11 cellular contexts compared by ENCODE assay signal in genomic region chr7:103348959-103349358, GRCh38. TPM values are rescaled to one million over a fixed set of nuclear protein-coding genes. Genes with fewer than 3 reads are reported as not detected.
A peak's percentile ranks its signal among the peaks of the same experiment; 100 is the strongest.
DNase-seq lines count a peak whose midpoint lies in the region; ATAC-seq, FAIRE-seq and TF ChIP-seq lines count a peak whose summit lies in the region.
"Had no signal": no experiment of that assay in that cellular context is flagged by ENCODE, and none has a peak within 500 bp of the region (broad histone marks: within the 10 kb centered on the region; RNA-seq: fewer than 3 reads in every experiment).

No MANE protein-coding gene starts in this region.

- no peak for TF ChIP-seq CTCF in AG04450 (IDR thresholded peaks at IDR 0.05; ENCODE audit: low read depth, low read length)
- no peak for TF ChIP-seq CTCF in GM12878 (IDR thresholded peaks at IDR 0.05 in 2 of 3, conservative IDR thresholded peaks at IDR 0.05 in 1 of 3; ENCODE audit: control insufficient read depth in 2 of 3, extremely low read depth in 1 of 3, insufficient read depth in 1 of 3, low read depth in 3 of 3, low read length in 3 of 3)

- RAD21 ChIA-PET in GM12878 (lab: Charles Lee; ENCODE audit: unreplicated experiment) = interaction anchor here (1.0 kb wide), 1 partner anchor 55 kb away, joined by 3 read pairs; no protein-coding TSS in a partner anchor

- no TSS peak for BruUV-seq in GM12878 (replicated peaks; lab: Mats Ljungman, UMichigan)

- in situ Hi-C loops in GM12878 (cut with MboI) = loop anchor here (25.0 kb wide), 1 partner anchor 1738 kb away; no protein-coding TSS in a partner anchor

- WGBS in GM12878 (ENCODE audit: insufficient coverage, insufficient replicate concordance, low lambda C conversion rate, missing lambda C conversion rate) = 18% methylated on average over 2 of the region's 2 CpGs
- WGBS in mesodermal cell (ENCODE audit: insufficient coverage in 2 of 2), 2 experiments = 67% methylated on average over 1 of the region's 2 CpGs; no CpG with 5 or more reads in 1 of the 2 experiments

- H3K9ac ChIP-seq in HUES48 (ENCODE audit: low read depth, low read length) (no peak overlapping the region), GM12878 (ENCODE audit: control insufficient read depth, insufficient read depth, low read length) (peak overlapping the region; percentile 84)

- TF ChIP-seq POLR2A in GM12878 (IDR thresholded peaks at IDR 0.05; ENCODE audit: low read depth, low read length) = no peak

- H3K79me2 ChIP-seq in GM12878 (ENCODE audit: control insufficient read depth, insufficient read depth, low read length) = peaks cover 67% of the 10 kb centered on the region

- DNase-seq in AG04450 (ENCODE audit: low read depth, low spot score) (no peak), GM12878 (ENCODE audit: low read depth, low spot score) (no peak), NCI-H2029 (lab: John Stamatoyannopoulos, UW) (no peak), NCI-H226 (no peak), NCI-H2227 (lab: John Stamatoyannopoulos, UW; ENCODE audit: unreplicated experiment) (no peak)
- DNase-seq: HCEC 1CT; mesendoderm; stimulated activated naive CD4-positive, alpha-beta T cell treated with Interleukin-2 at 50 U/mL for 16 hours had no signal

- peak overlapping the region; percentile 91 for H3K4me3 ChIP-seq in AG04450 (ENCODE audit: low read depth, low read length)
- peak overlapping the region; percentile 99 for H3K4me3 ChIP-seq in HUES48 (ENCODE audit: low read depth, low read length)
- H3K4me3 ChIP-seq in GM12878 = peak overlapping the region; percentile 93
- peak overlapping the region; percentile 87 for H3K4me3 ChIP-seq in mesodermal cell (ENCODE audit: extremely low read depth, insufficient read depth, low read length, poor library complexity, severe bottlenecking)

- H3K9me3 ChIP-seq in AG04450 (ENCODE audit: control insufficient read depth, insufficient read depth, low read length) (no peaks in the 10 kb centered on the region; the same call in 1 of the 2 replicates), HUES48 (ENCODE audit: control insufficient read depth, insufficient read depth, low read length) (no peaks in the 10 kb centered on the region), GM12878 (replicated peaks; ENCODE audit: control insufficient read depth, insufficient read depth, low read length) (no peaks in the 10 kb centered on the region), mesodermal cell (ENCODE audit: control insufficient read depth, low read length) (no peaks in the 10 kb centered on the region)

- H3K4me1 ChIP-seq in HUES48 (ENCODE audit: control insufficient read depth, insufficient read depth, low read length) (peaks cover 9% of the 10 kb centered on the region; the same call in 1 of the 2 replicates), GM12878 (ENCODE audit: control insufficient read depth, insufficient read depth, low read length) (peaks cover 7% of the 10 kb centered on the region), mesodermal cell (ENCODE audit: control insufficient read depth, insufficient read depth, low read length, poor library complexity, severe bottlenecking) (peaks cover 3% of the 10 kb centered on the region)

- no peaks in the 10 kb centered on the region; the same call in 1 of the 2 replicates for H4K20me1 ChIP-seq in GM12878 (ENCODE audit: control insufficient read depth, insufficient read depth)

- intact Hi-C loops in GM12878 (cut with micrococcal nuclease; ENCODE audit: unreplicated experiment) = loop anchor here (10.0 kb wide), 1 partner anchor 204 kb away; the partner anchor contains the start of gene NAPEPLD

- H3K27ac ChIP-seq in AG04450 (ENCODE audit: low read depth, low read length) (no peak overlapping the region), HUES48 (ENCODE audit: low read depth, low read length) (no peak overlapping the region), GM12878 (ENCODE audit: control insufficient read depth, insufficient read depth) (peak overlapping the region; percentile 4; the same call in 1 of the 2 replicates), mesodermal cell (ENCODE audit: low read depth, low read length, severe bottlenecking) (no peak overlapping the region)

- ATAC-seq in GM12878 (no peak), GM18498 (IDR thresholded peaks at IDR 0.05; ENCODE audit: unreplicated experiment) (no peak)

- H3K36me3 ChIP-seq in HUES48 (ENCODE audit: control insufficient read depth, insufficient read depth, low read length) (peaks cover 37% of the 10 kb centered on the region), GM12878 (ENCODE audit: control insufficient read depth in 2 of 2, insufficient read depth in 2 of 2, low read length in 1 of 2) (peaks cover 0 to 4% of the 10 kb centered on the region in 2 experiments; a peak in 1 of 4 replicates), mesodermal cell (ENCODE audit: control insufficient read depth, insufficient read depth, low read length) (peaks cover 23% of the 10 kb centered on the region)

- no peak for TF ChIP-seq RAD21 in GM12878 (IDR thresholded peaks at IDR 0.05; ENCODE audit: insufficient read depth, low read depth, low read length)

- FAIRE-seq in GM12878 (lab: Jason Lieb, UNC) = no peak

- H2AFZ ChIP-seq in GM12878 (ENCODE audit: control insufficient read depth, low read depth, low read length) = no peak overlapping the region

- H3K4me2 ChIP-seq in GM12878 (ENCODE audit: control insufficient read depth, insufficient read depth) = peak overlapping the region; percentile 77

- H3K27me3 ChIP-seq in AG04450 (ENCODE audit: control insufficient read depth, insufficient read depth, low read length) (no peaks in the 10 kb centered on the region), HUES48 (ENCODE audit: control insufficient read depth, insufficient read depth, low read length) (no peaks in the 10 kb centered on the region), GM12878 (replicated peaks in 1 of 2; ENCODE audit: control insufficient read depth in 2 of 2, insufficient read depth in 2 of 2, low read length in 1 of 2) (no peaks in the 10 kb centered on the region)

- TF ChIP-seq EP300 in GM12878 (IDR thresholded peaks at IDR 0.05; ENCODE audit: borderline replicate concordance in 1 of 2, control insufficient read depth in 1 of 2, low read depth in 2 of 2, low read length in 2 of 2) = no peak

- SMC1A ChIA-PET in GM12878 (lab: Charles Lee; ENCODE audit: uncharacterized antibody, unreplicated experiment) = no interaction called here

- CTCF ChIA-PET in AG04450 (lab: Charles Lee) (interaction anchor here (0.6 kb wide), 1 partner anchor 51 kb away, joined by 3 read pairs; the partner anchor contains the start of gene PMPCB), GM12878 (lab: Yijun Ruan, JAX) (no interaction called here)

- POLR2A ChIA-PET in AG04450 (lab: Yijun Ruan, JAX) (no interaction called here), GM12878 (lab: Charles Lee) (no interaction called here)

RNA-seq across cellular contexts. Expression of gene PSMC2, which starts 1.5 kb away (rescaled TPM):
- polyA plus RNA-seq in AG04450 (2011; rRNA removed) (221 and 266 TPM in 2 replicates), GM12878 (2011; rRNA removed) (202 and 260 TPM in 2 replicates), GM12878 (2014; fragmentation: Illumina TruSeq; extraction: Trizol) (238 and 295 TPM in 2 replicates), GM12878 (2014; fragmentation: Nextera tagmentation; extraction: Ambion mirVana) (100 to 1,000 TPM; 330 to 347 TPM), GM12878 (2014; rRNA removed) (124 and 143 TPM in 2 replicates), GM12878 (2016; fragmentation: Nextera tagmentation; extraction: Ambion mirVana) (100 to 1,000 TPM; 247 to 255 TPM)
- polyA minus RNA-seq in AG04450 (2011; rRNA and poly(A)+ RNA removed) = 100 and 137 TPM in 2 replicates
- 33.1 and 40.9 TPM in 2 replicates for total RNA-seq in GM12878 (2013; cell fraction: nucleolus; rRNA removed)
- total RNA-seq in GM12878 (2014; rRNA removed) (117 and 148 TPM in 2 replicates), GM12878 (2014; rRNA removed; fragmentation: Illumina TruSeq; extraction: Trizol) (191 and 201 TPM in 2 replicates), GM12878 (2021) (125 and 129 TPM in 2 replicates)
- 83.2 TPM for polyA plus RNA-seq in GM12878 (2011; ENCODE audit: low read depth)
- 97.4 and 110 TPM in 2 replicates for polyA plus RNA-seq in GM12878 (2011; cell fraction: cytosol; rRNA removed)
- 87.3 and 124 TPM in 2 replicates for polyA plus RNA-seq in GM12878 (2011; cell fraction: nucleus; rRNA removed)
- 108 and 122 TPM in 2 replicates for polyA plus RNA-seq in GM12878 (2012)
- polyA minus RNA-seq in GM12878 (2011; rRNA and poly(A)+ RNA removed) = 82.9 and 111 TPM in 2 replicates
- polyA minus RNA-seq in GM12878 (2011; cell fraction: cytosol; rRNA and poly(A)+ RNA removed) = 33.4 and 43.0 TPM in 2 replicates
- 12.8 and 20.2 TPM in 2 replicates for polyA minus RNA-seq in GM12878 (2011; cell fraction: nucleus; rRNA and poly(A)+ RNA removed)
- polyA plus RNA-seq in mesodermal cell (2013, experiment 1 of 2) = 147 TPM
- 145 TPM for polyA plus RNA-seq in mesodermal cell (2013, experiment 2 of 2)

RNA-seq across cellular contexts. Expression of gene DNAJC2, which starts 4.4 kb away (rescaled TPM):
- polyA plus RNA-seq in AG04450 (2011; rRNA removed) (20.2 and 31.7 TPM in 2 replicates), GM12878 (2011; rRNA removed) (25.7 and 38.3 TPM in 2 replicates), GM12878 (2014; fragmentation: Illumina TruSeq; extraction: Trizol) (54.4 and 77.7 TPM in 2 replicates), GM12878 (2014; fragmentation: Nextera tagmentation; extraction: Ambion mirVana) (10 to 100 TPM; 18.2 to 26.8 TPM), GM12878 (2014; rRNA removed) (25.2 and 27.0 TPM in 2 replicates), GM12878 (2016; fragmentation: Nextera tagmentation; extraction: Ambion mirVana) (10 to 100 TPM; 60.3 to 63.1 TPM)
- polyA minus RNA-seq in AG04450 (2011; rRNA and poly(A)+ RNA removed) = 3.3 and 7.4 TPM in 2 replicates
- total RNA-seq in GM12878 (2013; cell fraction: nucleolus; rRNA removed) = 57.8 and 66.4 TPM in 2 replicates
- total RNA-seq in GM12878 (2014; rRNA removed) (22.9 and 23.7 TPM in 2 replicates), GM12878 (2014; rRNA removed; fragmentation: Illumina TruSeq; extraction: Trizol) (50.4 and 53.8 TPM in 2 replicates), GM12878 (2021) (32.4 and 34.2 TPM in 2 replicates)
- 17.4 TPM for polyA plus RNA-seq in GM12878 (2011; ENCODE audit: low read depth)
- 7.5 and 9.6 TPM in 2 replicates for polyA plus RNA-seq in GM12878 (2011; cell fraction: cytosol; rRNA removed)
- 35.5 and 39.8 TPM in 2 replicates for polyA plus RNA-seq in GM12878 (2011; cell fraction: nucleus; rRNA removed)
- 26.1 and 26.3 TPM in 2 replicates for polyA plus RNA-seq in GM12878 (2012)
- polyA minus RNA-seq in GM12878 (2011; rRNA and poly(A)+ RNA removed) = 6.7 and 11.0 TPM in 2 replicates
- 6.4 and 6.7 TPM in 2 replicates for polyA minus RNA-seq in GM12878 (2011; cell fraction: cytosol; rRNA and poly(A)+ RNA removed)
- 15.4 and 27.6 TPM in 2 replicates for polyA minus RNA-seq in GM12878 (2011; cell fraction: nucleus; rRNA and poly(A)+ RNA removed)
- polyA plus RNA-seq in mesodermal cell (2013, experiment 1 of 2) = 25.2 TPM
- 30.8 TPM for polyA plus RNA-seq in mesodermal cell (2013, experiment 2 of 2)

RNA-seq across cellular contexts. Expression of gene PMPCB, which starts 51.7 kb away (rescaled TPM):
- 77.6 and 91.9 TPM in 2 replicates for polyA plus RNA-seq in AG04450 (2011; rRNA removed)
- 31.5 and 37.7 TPM in 2 replicates for polyA minus RNA-seq in AG04450 (2011; rRNA and poly(A)+ RNA removed)
- total RNA-seq in GM12878 (2013; cell fraction: nucleolus; rRNA removed) = 83.0 and 83.6 TPM in 2 replicates
- total RNA-seq in GM12878 (2014; rRNA removed) = 70.3 and 83.1 TPM in 2 replicates
- 91.0 and 93.3 TPM in 2 replicates for total RNA-seq in GM12878 (2014; rRNA removed; fragmentation: Illumina TruSeq; extraction: Trizol)
- 80.6 and 84.1 TPM in 2 replicates for total RNA-seq in GM12878 (2021)
- polyA plus RNA-seq in GM12878 (2011; ENCODE audit: low read depth) = 90.3 TPM
- 136 and 199 TPM in 2 replicates for polyA plus RNA-seq in GM12878 (2011; rRNA removed)
- polyA plus RNA-seq in GM12878 (2011; cell fraction: cytosol; rRNA removed) = 79.6 and 91.2 TPM in 2 replicates
- 96.2 and 103 TPM in 2 replicates for polyA plus RNA-seq in GM12878 (2011; cell fraction: nucleus; rRNA removed)
- polyA plus RNA-seq in GM12878 (2012) = 93.5 and 112 TPM in 2 replicates
- polyA plus RNA-seq in GM12878 (2014; fragmentation: Illumina TruSeq; extraction: Trizol) = 101 and 140 TPM in 2 replicates
- 100 to 1,000 TPM; 150 to 163 TPM for polyA plus RNA-seq in GM12878 (2014; fragmentation: Nextera tagmentation; extraction: Ambion mirVana)
- polyA plus RNA-seq in GM12878 (2014; rRNA removed) = 70.2 and 81.1 TPM in 2 replicates
- 100 to 1,000 TPM; 103 to 105 TPM for polyA plus RNA-seq in GM12878 (2016; fragmentation: Nextera tagmentation; extraction: Ambion mirVana)
- polyA minus RNA-seq in GM12878 (2011; rRNA and poly(A)+ RNA removed) = 58.6 and 65.3 TPM in 2 replicates
- polyA minus RNA-seq in GM12878 (2011; cell fraction: cytosol; rRNA and poly(A)+ RNA removed) = 18.6 and 28.2 TPM in 2 replicates
- 24.3 and 33.5 TPM in 2 replicates for polyA minus RNA-seq in GM12878 (2011; cell fraction: nucleus; rRNA and poly(A)+ RNA removed)
- polyA plus RNA-seq in mesodermal cell (2013, experiment 1 of 2) = 73.9 TPM
- polyA plus RNA-seq in mesodermal cell (2013, experiment 2 of 2) = 87.7 TPM
